Comparison of ENCODE assay signal across 9 cellular contexts in the genomic region with DNA sequence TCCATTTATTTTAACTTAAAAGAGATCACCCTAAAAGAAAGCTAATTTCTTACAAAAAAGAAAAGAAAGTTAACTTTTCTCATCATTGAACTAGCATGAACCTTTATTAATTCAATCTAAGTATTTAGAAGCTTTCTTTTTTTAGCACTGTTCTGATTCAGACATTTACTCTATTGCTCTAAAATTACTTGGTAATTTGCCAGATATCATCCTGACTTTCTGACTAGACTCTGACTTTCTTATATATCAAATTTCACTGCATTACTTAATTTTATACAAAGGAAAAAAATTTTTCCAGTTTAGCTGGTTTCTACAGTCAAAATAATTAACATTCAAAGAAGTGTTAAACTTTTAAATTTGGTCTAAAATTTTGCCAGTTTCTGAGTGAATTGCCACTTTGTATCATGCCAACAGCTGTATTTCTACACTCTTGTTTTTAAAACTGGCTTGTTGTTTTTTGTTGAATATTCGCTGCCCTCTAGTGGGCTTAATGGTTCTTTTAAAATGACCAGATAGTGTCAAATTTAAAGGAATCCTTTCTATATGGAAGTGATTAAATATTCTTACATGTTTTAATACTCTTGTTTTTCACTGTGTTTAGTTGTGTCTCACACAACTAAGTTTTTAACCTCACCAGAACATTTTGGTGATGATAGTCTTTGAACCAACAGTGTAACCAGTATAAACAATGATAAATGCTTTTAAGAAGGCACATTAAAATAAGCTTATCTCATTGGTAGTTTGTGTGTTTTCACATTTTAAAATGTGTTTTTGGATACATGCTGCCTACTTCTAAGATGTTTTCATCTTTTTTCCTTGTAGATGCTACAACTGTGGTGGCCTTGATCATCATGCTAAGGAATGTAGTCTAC.
DNase-seq lines count a peak whose midpoint lies in the region; ATAC-seq and TF ChIP-seq lines count a peak whose summit lies in the region.
"Had no signal": no experiment of that assay in that cellular context is flagged by ENCODE, and none has a peak within 500 bp of the region (broad histone marks: within the 10 kb centered on the region; RNA-seq: fewer than 3 reads in every experiment).

No MANE protein-coding gene starts in this region.

- H3K27me3 ChIP-seq in gastroesophageal sphincter (no peaks in the 10 kb centered on the region), tibial artery (no peaks in the 10 kb centered on the region)

- in situ Hi-C loops in SK-MEL-5 (cut with HindIII; ENCODE audit: low pct_unique_long_range_greater_than_20kb, low sequenced_read_pairs): no loop called here

- TF ChIP-seq POLR2A in gastroesophageal sphincter (IDR thresholded peaks at IDR 0.05): no peak

- TF ChIP-seq EP300 in gastroesophageal sphincter (IDR thresholded peaks at IDR 0.05): no peak

- no peak for ATAC-seq in gastroesophageal sphincter
- no peak for ATAC-seq in HG03521 (IDR thresholded peaks at IDR 0.05; ENCODE audit: unreplicated experiment)
- ATAC-seq: naive thymus-derived CD8-positive, alpha-beta T cell had no signal

- H3K27ac ChIP-seq in gastroesophageal sphincter (no peak overlapping the region), tibial artery (no peak overlapping the region)

- TF ChIP-seq CTCF in LNCaP clone FGC (IDR thresholded peaks at IDR 0.05; ENCODE audit: control insufficient read depth, extremely low read depth, insufficient read depth): peak; percentile 53
- peak; percentile 36 to 63 (median 50) for TF ChIP-seq CTCF in gastroesophageal sphincter (IDR thresholded peaks at IDR 0.05)
- peak; percentile 24 to 30 for TF ChIP-seq CTCF in tibial artery (IDR thresholded peaks at IDR 0.05)

- H3K4me1 ChIP-seq in gastroesophageal sphincter (peaks cover 0 to 23% (median 0%) of the 10 kb centered on the region in 3 donors), tibial artery (no peaks in the 10 kb centered on the region)

- H3K9me3 ChIP-seq in gastroesophageal sphincter (no peaks in the 10 kb centered on the region), tibial artery (no peaks in the 10 kb centered on the region)

- H3K4me3 ChIP-seq in LNCaP clone FGC (ENCODE audit: low read depth, low read length) (no peak overlapping the region), gastroesophageal sphincter (no peak overlapping the region), tibial artery (no peak overlapping the region)

- 15 to 20% methylated on average over 1 of the region's 1 CpG for WGBS in gastroesophageal sphincter (ENCODE audit: low coverage in 1 of 2), 2 donors

- H3K36me3 ChIP-seq in gastroesophageal sphincter (no peaks in the 10 kb centered on the region), tibial artery (no peaks in the 10 kb centered on the region)

- intact Hi-C loops in tibial artery (cut with DNase I; ENCODE audit: low total_unique reads): no loop called here

- DNase-seq in GF-D8 (lab: John Stamatoyannopoulos, UW) (peak; percentile 2), LNCaP clone FGC (ENCODE audit: low read depth) (peak; percentile 43), SK-MEL-5 (ENCODE audit: low read depth, low spot score) (peak; percentile 77), tibial artery (no peak), mesenteric fat pad (ENCODE audit: low spot score) (no peak), activated gamma-delta T cell (lab: John Stamatoyannopoulos, UW) (no peak)

Comparison
In these comparisons a context has a peak if more than half of its experiments do, and no peak if none do; other contexts are left out.
1. DNase-seq: peak in GF-D8 (single experiment), LNCaP clone FGC (single experiment) and SK-MEL-5 (single experiment); none in tibial artery (0 of 2), mesenteric fat pad (single experiment) and activated gamma-delta T cell (single experiment).
2. Peak in every context shown above with its lines, with median percentiles within 50 percentile points of each other: CTCF ChIP-seq.